In genomic region chr10:104906112-104906511, GRCh38 we compare ENCODE assay signal across 26 cellular contexts.
"Had no signal": no experiment of that assay in that cellular context is flagged by ENCODE, and none has a peak within 500 bp of the region (broad histone marks: within the 10 kb centered on the region; RNA-seq: fewer than 3 reads in every experiment).

No MANE protein-coding gene starts in this region.

- H3K27me3 ChIP-seq: body of pancreas, sigmoid colon, uterus had no signal

- H3K4me3 Mint-ChIP-seq: activated CD4-positive, alpha-beta T cell treated with anti-CD3 and anti-CD28 coated beads, Interleukin-2, amount 10 ng/mL, durations not matched to agents 7 days and 5 days; activated CD8-positive, alpha-beta memory T cell treated with anti-CD3 and anti-CD28 coated beads, Interleukin-2, amount 10 ng/mL, durations not matched to agents 7 days and 5 days; activated CD8-positive, alpha-beta T cell treated with anti-CD3 and anti-CD28 coated beads for 36 hours; dendritic cell treated with granulocyte-macrophage colony-stimulating factor and Interleukin-4, amounts not matched to agents 40 ng/mL and 50 ng/mL, for 4 days; naive thymus-derived CD8-positive, alpha-beta T cell; stimulated activated naive B cell treated with anti-CD40 and anti-IgM and Interleukin-4, amounts not matched to agents 10 μg/mL and 1 μg/mL and 100 μg/mL, for 72 hours had no signal

- H3K9me3 Mint-ChIP-seq: activated CD4-positive, alpha-beta T cell treated with anti-CD3 and anti-CD28 coated beads, Interleukin-2, amount 10 ng/mL, durations not matched to agents 7 days and 5 days; activated CD8-positive, alpha-beta T cell treated with anti-CD3 and anti-CD28 coated beads for 36 hours; dendritic cell treated with granulocyte-macrophage colony-stimulating factor and Interleukin-4, amounts not matched to agents 40 ng/mL and 50 ng/mL, for 4 days; naive thymus-derived CD8-positive, alpha-beta T cell; stimulated activated naive B cell treated with anti-CD40 and anti-IgM and Interleukin-4, amounts not matched to agents 10 μg/mL and 1 μg/mL and 100 μg/mL, for 72 hours had no signal

- H3K4me3 ChIP-seq: body of pancreas, cardiac muscle cell, lower lobe of right lung, sigmoid colon, uterus had no signal

- H3K27ac Mint-ChIP-seq: activated CD4-positive, alpha-beta T cell treated with anti-CD3 and anti-CD28 coated beads, Interleukin-2, amount 10 ng/mL, durations not matched to agents 7 days and 5 days; activated CD8-positive, alpha-beta memory T cell treated with anti-CD3 and anti-CD28 coated beads, Interleukin-2, amount 10 ng/mL, durations not matched to agents 7 days and 5 days; activated CD8-positive, alpha-beta T cell treated with anti-CD3 and anti-CD28 coated beads for 36 hours; dendritic cell treated with granulocyte-macrophage colony-stimulating factor and Interleukin-4, amounts not matched to agents 40 ng/mL and 50 ng/mL, for 4 days; stimulated activated naive B cell treated with anti-CD40 and anti-IgM and Interleukin-4, amounts not matched to agents 10 μg/mL and 1 μg/mL and 100 μg/mL, for 72 hours had no signal

- ATAC-seq: activated CD8-positive, alpha-beta memory T cell treated with anti-CD3 and anti-CD28 coated beads, Interleukin-2, amount 10 ng/mL, durations not matched to agents 7 days and 5 days; activated CD8-positive, alpha-beta T cell treated with anti-CD3 and anti-CD28 coated beads for 36 hours; body of pancreas; esophagus mucosa; left lobe of liver; lower lobe of right lung; naive thymus-derived CD8-positive, alpha-beta T cell; stimulated activated naive B cell treated with anti-CD40 and anti-IgM and Interleukin-4, amounts not matched to agents 10 μg/mL and 1 μg/mL and 100 μg/mL, for 72 hours had no signal

- DNase-seq: activated CD4-positive, alpha-beta T cell treated with anti-CD3 and anti-CD28 coated beads, Interleukin-2, amount 10 ng/mL, durations not matched to agents 7 days and 5 days; activated CD8-positive, alpha-beta memory T cell treated with anti-CD3 and anti-CD28 coated beads, Interleukin-2, amount 10 ng/mL, durations not matched to agents 7 days and 5 days; activated CD8-positive, alpha-beta T cell treated with anti-CD3 and anti-CD28 coated beads for 36 hours; activated gamma-delta T cell; activated naive CD4-positive, alpha-beta T cell treated with anti-CD3 and anti-CD28 coated beads, Interleukin-2, amount 50 U/mL, for 16 hours; activated T-cell treated with anti-CD3 and anti-CD28 coated beads for 4 hours; anterior cingulate cortex; body of pancreas; effector CD4-positive, alpha-beta T cell; foreskin melanocyte; hypothalamus; kidney; lower lobe of right lung; naive thymus-derived CD8-positive, alpha-beta T cell; retina; sigmoid colon; stimulated activated CD4-positive, alpha-beta T cell treated with anti-CD3 and anti-CD28 coated beads, Interleukin-2, amount 100 ng/mL, for 48 hours; stimulated activated CD8-positive, alpha-beta memory T cell treated with anti-CD3 and anti-CD28 coated beads, Interleukin-4, amount 100 ng/mL, for 48 hours; stimulated activated naive B cell treated with anti-CD40 and anti-IgM and Interleukin-4, amounts not matched to agents 10 μg/mL and 1 μg/mL and 100 μg/mL, for 72 hours; T-helper 9 cell; trophoblast cell; uterus had no signal

- H3K36me3 ChIP-seq: cardiac muscle cell, lower lobe of right lung, sigmoid colon, uterus had no signal

- H3K4me1 ChIP-seq: body of pancreas, lower lobe of right lung, sigmoid colon, uterus had no signal

- H3K27me3 Mint-ChIP-seq: activated CD4-positive, alpha-beta T cell treated with anti-CD3 and anti-CD28 coated beads, Interleukin-2, amount 10 ng/mL, durations not matched to agents 7 days and 5 days; activated CD8-positive, alpha-beta T cell treated with anti-CD3 and anti-CD28 coated beads for 36 hours; dendritic cell treated with granulocyte-macrophage colony-stimulating factor and Interleukin-4, amounts not matched to agents 40 ng/mL and 50 ng/mL, for 4 days had no signal

- H3K36me3 Mint-ChIP-seq: activated CD8-positive, alpha-beta memory T cell treated with anti-CD3 and anti-CD28 coated beads, Interleukin-2, amount 10 ng/mL, durations not matched to agents 7 days and 5 days; naive thymus-derived CD8-positive, alpha-beta T cell; stimulated activated naive B cell treated with anti-CD40 and anti-IgM and Interleukin-4, amounts not matched to agents 10 μg/mL and 1 μg/mL and 100 μg/mL, for 72 hours had no signal

- H3K9me3 ChIP-seq: body of pancreas, lower lobe of right lung, sigmoid colon, uterus had no signal

- H3K27ac ChIP-seq: body of pancreas, cardiac muscle cell, lower lobe of right lung, sigmoid colon, uterus had no signal

- H3K4me1 Mint-ChIP-seq: activated CD4-positive, alpha-beta T cell treated with anti-CD3 and anti-CD28 coated beads, Interleukin-2, amount 10 ng/mL, durations not matched to agents 7 days and 5 days; activated CD8-positive, alpha-beta memory T cell treated with anti-CD3 and anti-CD28 coated beads, Interleukin-2, amount 10 ng/mL, durations not matched to agents 7 days and 5 days; stimulated activated naive B cell treated with anti-CD40 and anti-IgM and Interleukin-4, amounts not matched to agents 10 μg/mL and 1 μg/mL and 100 μg/mL, for 72 hours had no signal
